Comparison of ENCODE assay signal across 22 cellular contexts in the genomic region with DNA sequence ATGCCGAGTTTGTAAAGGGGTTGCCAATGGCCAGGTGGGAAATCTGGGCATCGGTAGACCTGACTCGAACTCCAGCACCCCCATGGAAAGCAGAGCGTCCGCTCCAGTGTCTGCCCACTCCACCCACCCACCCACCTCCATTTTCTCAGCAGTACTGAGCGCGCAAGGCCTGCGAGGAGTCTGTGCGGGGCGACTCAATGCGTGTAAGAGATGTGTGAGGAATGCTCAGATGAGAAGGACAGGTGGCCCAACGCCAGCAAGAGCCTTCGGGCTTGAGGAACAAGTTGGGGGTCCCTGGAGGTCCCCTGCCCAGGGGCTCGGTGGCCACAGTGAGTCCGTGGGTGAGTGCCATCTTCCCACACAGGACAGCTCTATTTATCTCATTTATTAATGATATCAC.
"Had no signal": no experiment of that assay in that cellular context is flagged by ENCODE, and none has a peak within 500 bp of the region (broad histone marks: within the 10 kb centered on the region; RNA-seq: fewer than 3 reads in every experiment).

No MANE protein-coding gene starts in this region.

- ATAC-seq: activated naive CD4-positive, alpha-beta T cell treated with anti-CD3 and anti-CD28 coated beads, Interleukin-2, amount 50 U/mL, for 72 hours; activated T-cell treated with anti-CD3 and anti-CD28 coated beads, Interleukin-2, amount 50 U/mL, for 4 hours; PC-3; T-cell had no signal

- DNase-seq: activated CD4-positive, alpha-beta memory T cell treated with anti-CD3 and anti-CD28 coated beads for 36 hours; activated CD4-positive, alpha-beta T cell treated with anti-CD3 and anti-CD28 coated beads, Interleukin-2, amount 10 ng/mL, durations not matched to agents 7 days and 5 days; activated CD4-positive, CD25-positive, alpha-beta regulatory T cell; activated CD8-positive, alpha-beta memory T cell treated with anti-CD3 and anti-CD28 coated beads for 24 hours; activated effector memory CD4-positive, alpha-beta T cell treated with anti-CD3 and anti-CD28 coated beads, Interleukin-2, amount 50 U/mL, for 16 hours; activated naive CD4-positive, alpha-beta T cell treated with Interleukin-2 at 50 U/mL for 16 hours; activated T-cell treated with anti-CD3 and anti-CD28 coated beads, Interleukin-2, amount 50 U/mL, for 4 hours; brain microvascular endothelial cell; caudate nucleus; Kasumi-1; KBM-7; NCI-H1048; NCI-H146; NCI-H187 treated with DMSO at 0.1 percent for 48 hours; NCI-H2081 treated with DMSO at 0.1 percent for 48 hours; NCI-H446; NCI-H524; PC-3; T-cell had no signal

- H3K27ac ChIP-seq: brain microvascular endothelial cell, SK-N-MC, VCaP had no signal

- H3K4me3 ChIP-seq: SK-N-MC had no signal

- H3K27me3 ChIP-seq: brain microvascular endothelial cell had no signal
